ENCODE assay signal across 21 cellular contexts in genomic region chr11:42043312-42043711, GRCh38.
DNase-seq lines count a peak whose midpoint lies in the region; ATAC-seq and TF ChIP-seq lines count a peak whose summit lies in the region.
"Had no signal": no experiment of that assay in that cellular context is flagged by ENCODE, and none has a peak within 500 bp of the region (broad histone marks: within the 10 kb centered on the region; RNA-seq: fewer than 3 reads in every experiment).

No MANE protein-coding gene starts in this region.

- H3K4me3 ChIP-seq in MG63 (no peak overlapping the region), cardiac fibroblast (replicated peaks in 1 of 2; ENCODE audit: low read depth in 2 of 2, low read length in 2 of 2) (no peak overlapping the region), kidney epithelial cell (ENCODE audit: low read depth, low read length) (no peak overlapping the region), WERI-Rb-1 (ENCODE audit: low read depth, low read length) (no peak overlapping the region)
- H3K4me3 ChIP-seq: BLaER1 treated with 17β-estradiol and CSF1 and Interleukin-3, amounts not matched to agents 10 nM and 100 nM; GM23248 had no signal

- H3K9me3 ChIP-seq in MG63, result no peaks in the 10 kb centered on the region
- H3K9me3 ChIP-seq in WERI-Rb-1 (ENCODE audit: severe bottlenecking), result no peaks in the 10 kb centered on the region
- H3K9me3 ChIP-seq: BLaER1 treated with 17β-estradiol and CSF1 and Interleukin-3, amounts not matched to agents 10 nM and 100 nM had no signal

- ATAC-seq in HG03342 (IDR thresholded peaks at IDR 0.05; ENCODE audit: unreplicated experiment), result no peak
- no peak for ATAC-seq in HG02840 (IDR thresholded peaks at IDR 0.05; ENCODE audit: low FRiP score, unreplicated experiment)
- no peak for ATAC-seq in omental fat pad (ENCODE audit: low FRiP score)
- ATAC-seq: HCT116, HepG2 had no signal

- no peaks in the 10 kb centered on the region for H3K27me3 ChIP-seq in MG63
- no peaks in the 10 kb centered on the region for H3K27me3 ChIP-seq in kidney epithelial cell (ENCODE audit: control insufficient read depth, insufficient read depth, low read length)
- peaks cover 17% of the 10 kb centered on the region for H3K27me3 ChIP-seq in WERI-Rb-1 (ENCODE audit: insufficient read depth, low read depth, severe bottlenecking)
- H3K27me3 ChIP-seq: BLaER1 treated with 17β-estradiol and CSF1 and Interleukin-3, amounts not matched to agents 10 nM and 100 nM had no signal

- no peaks in the 10 kb centered on the region for H3K36me3 ChIP-seq in MG63
- H3K36me3 ChIP-seq in kidney epithelial cell (ENCODE audit: control insufficient read depth, insufficient read depth, low read length), result no peaks in the 10 kb centered on the region
- no peaks in the 10 kb centered on the region for H3K36me3 ChIP-seq in WERI-Rb-1
- H3K36me3 ChIP-seq: BLaER1 treated with 17β-estradiol and CSF1 and Interleukin-3, amounts not matched to agents 10 nM and 100 nM had no signal

- no peak overlapping the region for H3K27ac ChIP-seq in WERI-Rb-1
- H3K27ac ChIP-seq: BLaER1 treated with 17β-estradiol and CSF1 and Interleukin-3, amounts not matched to agents 10 nM and 100 nM; GM23248 had no signal

- TF ChIP-seq CTCF in cardiac fibroblast (IDR thresholded peaks at IDR 0.05; ENCODE audit: low read depth, low read length) (no peak), kidney epithelial cell (IDR thresholded peaks at IDR 0.05; ENCODE audit: insufficient read depth, low read length, poor library complexity, severe bottlenecking) (no peak), WERI-Rb-1 (IDR thresholded peaks at IDR 0.05; ENCODE audit: low read depth, low read length) (no peak), omental fat pad (IDR thresholded peaks at IDR 0.05) (no peak)

- DNase-seq in AG20443 (ENCODE audit: low spot score) (peak; percentile 23), MG63 (peak; percentile 28), cardiac fibroblast (ENCODE audit: low read depth in 2 of 2) (peak; percentile 9 to 49), kidney epithelial cell (ENCODE audit: low read depth) (peak; percentile 7), WERI-Rb-1 (no peak), omental fat pad (ENCODE audit: low spot score) (no peak)
- DNase-seq: CD8-positive, alpha-beta memory T cell; GF-D8; GM23248; KG1; MM.1S; NCI-H1105 treated with DMSO at 0.1 percent for 48 hours; NCI-H187; NCI-H446; NCI-H69; RPMI8226 had no signal

Comparison
In these comparisons a context has a peak if more than half of its experiments do, and no peak if none do; other contexts are left out.
1. DNase-seq: peak in AG20443 (single experiment), MG63 (single experiment), cardiac fibroblast (2 of 2) and kidney epithelial cell (single experiment); none in WERI-Rb-1 (single experiment) and omental fat pad (single experiment).